In the genomic region with DNA sequence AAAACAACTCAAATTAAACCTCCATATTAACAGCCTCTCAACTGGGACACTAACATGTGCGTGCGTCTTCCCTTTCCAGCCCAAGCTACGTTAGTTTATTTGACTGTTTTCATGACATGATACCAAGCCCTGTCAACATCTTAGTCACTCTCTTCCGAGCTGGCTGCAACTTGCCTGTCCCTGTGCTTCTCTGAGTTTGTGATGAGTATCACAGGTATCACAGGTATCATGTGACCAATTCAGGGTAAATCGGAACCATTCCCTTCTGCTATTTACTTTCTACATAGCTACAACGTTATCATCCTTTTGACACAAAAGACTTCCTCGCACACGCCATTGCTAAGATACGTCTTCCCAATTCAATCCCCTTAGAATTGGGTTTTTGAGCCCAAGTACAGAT, we compare ENCODE assay signal across 20 cellular contexts.
"Had no signal": no experiment of that assay in that cellular context is flagged by ENCODE, and none has a peak within 500 bp of the region (broad histone marks: within the 10 kb centered on the region; RNA-seq: fewer than 3 reads in every experiment).

No MANE protein-coding gene starts in this region.

- H3K9me3 ChIP-seq: neutrophil, right atrium auricular region, sigmoid colon, testis, tibial nerve, upper lobe of right lung, vagina had no signal

- H2AFZ ChIP-seq: hepatocyte had no signal

- H3K4me3 ChIP-seq: coronary artery, hepatocyte, right atrium auricular region, sigmoid colon, skin epidermis, testis, tibial nerve, upper lobe of right lung, vagina had no signal

- H3K4me2 ChIP-seq: hepatocyte had no signal

- H3K36me3 ChIP-seq: neutrophil, right atrium auricular region, sigmoid colon, tibial nerve, upper lobe of right lung, vagina had no signal

- ATAC-seq: naive thymus-derived CD4-positive, alpha-beta T cell; stimulated activated naive B cell treated with anti-CD40 and anti-IgM and Interleukin-4, amounts not matched to agents 10 μg/mL and 1 μg/mL and 100 μg/mL, for 72 hours; stimulated activated naive CD8-positive, alpha-beta T cell treated with anti-CD3 and anti-CD28 coated beads, Interleukin-15, amount 100 ng/mL, for 72 hours; upper lobe of right lung had no signal

- H3K27me3 ChIP-seq: hepatocyte, right atrium auricular region, sigmoid colon, testis, tibial nerve, upper lobe of right lung, vagina had no signal

- H3K79me2 ChIP-seq: hepatocyte had no signal

- DNase-seq: effector CD4-positive, alpha-beta T cell; endodermal cell; foreskin melanocyte; head of caudate nucleus; kidney glomerular epithelial cell; naive thymus-derived CD4-positive, alpha-beta T cell; sigmoid colon; stimulated activated CD4-positive, alpha-beta T cell treated with anti-CD3 and anti-CD28 coated beads, Interleukin-2, amount 100 ng/mL, for 24 hours; stimulated activated CD4-positive, alpha-beta T cell treated with anti-CD3 and anti-CD28 coated beads, Interleukin-4, amount 100 ng/mL, for 4 hours; stimulated activated naive B cell treated with anti-CD40 and anti-IgM and Interleukin-4, amounts not matched to agents 10 μg/mL and 1 μg/mL and 100 μg/mL, for 72 hours; stimulated activated naive CD8-positive, alpha-beta T cell treated with anti-CD3 and anti-CD28 coated beads, Interleukin-15, amount 100 ng/mL, for 72 hours; testis; upper lobe of right lung had no signal

- H3K4me1 ChIP-seq: testis had no signal

- H3K27ac ChIP-seq: coronary artery, hepatocyte, neutrophil, right atrium auricular region, sigmoid colon, skin epidermis, testis, tibial nerve, upper lobe of right lung, vagina had no signal
